8 cellular contexts compared by ENCODE assay signal in genomic region chr1:40315239-40315794, GRCh38. TPM values are rescaled to one million over a fixed set of nuclear protein-coding genes. Genes with fewer than 3 reads are reported as not detected.
DNase-seq lines count a peak whose midpoint lies in the region.

No MANE protein-coding gene starts in this region.

- H3K36me3 Mint-ChIP-seq in activated naive CD4-positive, alpha-beta T cell treated with anti-CD3 and anti-CD28 coated beads, Interleukin-2, amount 50 U/mL, for 24 hours, result no peaks in the 10 kb centered on the region

- H3K4me1 Mint-ChIP-seq in activated naive CD4-positive, alpha-beta T cell treated with anti-CD3 and anti-CD28 coated beads, Interleukin-2, amount 50 U/mL, for 24 hours, result peaks cover 38% of the 10 kb centered on the region

- peak overlapping the region; percentile 88 for H3K4me3 Mint-ChIP-seq in activated naive CD4-positive, alpha-beta T cell treated with anti-CD3 and anti-CD28 coated beads, Interleukin-2, amount 50 U/mL, for 24 hours

- H3K27ac Mint-ChIP-seq in activated naive CD4-positive, alpha-beta T cell treated with anti-CD3 and anti-CD28 coated beads, Interleukin-2, amount 50 U/mL, for 24 hours, result no peak overlapping the region

- H3K9me3 Mint-ChIP-seq in activated naive CD4-positive, alpha-beta T cell treated with anti-CD3 and anti-CD28 coated beads, Interleukin-2, amount 50 U/mL, for 24 hours, result no peaks in the 10 kb centered on the region

- H3K27ac ChIP-seq in subcutaneous abdominal adipose tissue (ENCODE audit: low read depth, low read length), result no peak overlapping the region

- DNase-seq in AG20443 (ENCODE audit: low spot score) (peak; percentile 94), GM19240 (ENCODE audit: insufficient read length, low spot score) (peak; percentile 72), LoVo (ENCODE audit: low spot score) (peak; percentile 57), SK-N-DZ (ENCODE audit: low spot score) (peak; percentile 81), glomerular visceral epithelial cell (ENCODE audit: extremely low spot score) (peak; percentile 34), nucleus accumbens (lab: John Stamatoyannopoulos, UW) (peak in 54 of 56 donors; percentile 54 to 95 (median 86))

- peaks cover 2 to 40% (median 24%) of the 10 kb centered on the region in 5 donors for H3K4me1 ChIP-seq in subcutaneous abdominal adipose tissue (ENCODE audit: control insufficient read depth in 5 of 5, insufficient read depth in 5 of 5, low read length in 5 of 5)

- H3K27me3 ChIP-seq in subcutaneous abdominal adipose tissue (ENCODE audit: control insufficient read depth in 5 of 5, insufficient read depth in 4 of 5, low read length in 5 of 5), result peaks cover 17 to 35% (median 20%) of the 10 kb centered on the region in 5 donors

- H3K9ac ChIP-seq in subcutaneous abdominal adipose tissue (ENCODE audit: low read length in 5 of 5), result peak overlapping the region in 4 of 5 donors; percentile 47 to 71 (median 56)

- no peaks in the 10 kb centered on the region for H3K9me3 ChIP-seq in subcutaneous abdominal adipose tissue (ENCODE audit: control insufficient read depth in 5 of 5, low read length in 5 of 5)

- peaks cover 10% of the 10 kb centered on the region for H3K27me3 Mint-ChIP-seq in activated naive CD4-positive, alpha-beta T cell treated with anti-CD3 and anti-CD28 coated beads, Interleukin-2, amount 50 U/mL, for 24 hours

- no peaks in the 10 kb centered on the region for H3K36me3 ChIP-seq in subcutaneous abdominal adipose tissue (ENCODE audit: control insufficient read depth in 5 of 5, insufficient read depth in 5 of 5, low read length in 5 of 5)

- peak overlapping the region; percentile 61 to 72 (median 69) for H3K4me3 ChIP-seq in subcutaneous abdominal adipose tissue (ENCODE audit: low read depth in 1 of 5, low read length in 5 of 5)

RNA-seq across cellular contexts. Expression of gene COL9A2, which starts 1.8 kb away (rescaled TPM):
- polyA plus RNA-seq in SK-N-DZ (2014; cell fraction: cytosol; rRNA removed), result 7.9 and 12.1 TPM in 2 replicates
- polyA plus RNA-seq in SK-N-DZ (2014; cell fraction: nucleus; rRNA removed), result 125 and 126 TPM in 2 replicates

RNA-seq across cellular contexts. Expression of gene ZMPSTE24, which starts 57.3 kb away (rescaled TPM):
- polyA plus RNA-seq in SK-N-DZ (2014; cell fraction: cytosol; rRNA removed), result 30.1 and 35.3 TPM in 2 replicates
- polyA plus RNA-seq in SK-N-DZ (2014; cell fraction: nucleus; rRNA removed), result 16.2 and 18.2 TPM in 2 replicates

RNA-seq across cellular contexts. Expression of gene SMAP2, which starts 58.2 kb away (rescaled TPM):
- polyA plus RNA-seq in SK-N-DZ (2014; cell fraction: cytosol; rRNA removed), result 16.5 and 17.8 TPM in 2 replicates
- polyA plus RNA-seq in SK-N-DZ (2014; cell fraction: nucleus; rRNA removed), result 14.5 and 17.0 TPM in 2 replicates

Comparison
In these comparisons a context has a peak if more than half of its experiments do, and no peak if none do; other contexts are left out.
1. DNase-seq: peak in every context shown above with its lines; median percentile 94 in AG20443; 86 in nucleus accumbens; 81 in SK-N-DZ; 72 in GM19240; 57 in LoVo; 34 in glomerular visceral epithelial cell.